ENCODE assay signal across 9 cellular contexts in genomic region chr11:35525501-35526175, GRCh38. TPM values are rescaled to one million over a fixed set of nuclear protein-coding genes. Genes with fewer than 3 reads are reported as not detected.
DNase-seq lines count a peak whose midpoint lies in the region; ATAC-seq and TF ChIP-seq lines count a peak whose summit lies in the region.
"Had no signal": no experiment of that assay in that cellular context is flagged by ENCODE, and none has a peak within 500 bp of the region (broad histone marks: within the 10 kb centered on the region; RNA-seq: fewer than 3 reads in every experiment).

Gene PAMR1, minus strand, starts transcription at chr11:35525616. Its CDS starts 31 bp downstream, at chr11:35525585.

- no peaks in the 10 kb centered on the region for H4K20me1 ChIP-seq in PC-9 (ENCODE audit: insufficient read depth)

- peaks cover 9% of the 10 kb centered on the region; the same call in 1 of the 2 replicates for H3F3A ChIP-seq in PC-9 (ENCODE audit: insufficient read depth, low read depth)

- no peaks in the 10 kb centered on the region for H3K27me3 Mint-ChIP-seq in osteocyte (ENCODE audit: unreplicated experiment)

- H3K4me1 Mint-ChIP-seq in osteocyte (ENCODE audit: unreplicated experiment), result peaks cover 52% of the 10 kb centered on the region

- DNase-seq in PC-9, result peak in 1 of 2 experiments; percentile 52
- DNase-seq in fibroblast of the aortic adventitia (ENCODE audit: low read depth), result peak; percentile 72
- DNase-seq in osteocyte (ENCODE audit: extremely low spot score, unreplicated experiment), result peak; percentile 4
- DNase-seq in UCSD-AML1 (lab: John Stamatoyannopoulos, UW; ENCODE audit: unreplicated experiment), result no peak
- no peak for DNase-seq in T-helper 2 cell

- POLR2A ChIA-PET in PC-9 (lab: Charles Lee; ENCODE audit: unreplicated experiment), result interaction anchor here (0.6 kb wide), 2 partner anchors 20 to 41 kb away, joined by 5 to 7 read pairs; no protein-coding TSS in a partner anchor

- no peaks in the 10 kb centered on the region for H3K9me2 ChIP-seq in PC-9 (ENCODE audit: insufficient read depth)

- ATAC-seq in GM19351 (IDR thresholded peaks at IDR 0.05; ENCODE audit: unreplicated experiment) (peak; percentile 53), HG03159 (IDR thresholded peaks at IDR 0.05; ENCODE audit: unreplicated experiment) (no peak)

- H2AFZ ChIP-seq in PC-9, result 0 out of 2 replicates have a peak within 1 kb of the TSS, but pooled peaks have one; percentile 3

- peaks cover 32% of the 10 kb centered on the region; the same call in 1 of the 2 replicates for H3K27me3 ChIP-seq in PC-9 (ENCODE audit: insufficient read depth, low read depth)

- no peaks in the 10 kb centered on the region for H3K9me3 Mint-ChIP-seq in osteocyte (ENCODE audit: unreplicated experiment)

- H3K36me3 Mint-ChIP-seq in osteocyte (ENCODE audit: unreplicated experiment), result no peaks in the 10 kb centered on the region

- H3K4me3 ChIP-seq in PC-9 (no peak within 1 kb of the TSS), fibroblast of the aortic adventitia (ENCODE audit: low read depth, low read length) (peak within 1 kb of the TSS; percentile 86)

- no peak within 1 kb of the TSS for H3K27ac ChIP-seq in PC-9

- H3K4me3 Mint-ChIP-seq in osteocyte (ENCODE audit: unreplicated experiment), result peak within 1 kb of the TSS; percentile 50

- no peaks in the 10 kb centered on the region for H3K79me2 ChIP-seq in PC-9 (ENCODE audit: low read depth)

- intact Hi-C loops in PC-9 (cut with micrococcal nuclease; ENCODE audit: unreplicated experiment), result no loop called here

- no TSS peak for BruUV-seq in PC-9 (replicated peaks; lab: Mats Ljungman, UMichigan)

- no peaks in the 10 kb centered on the region for H3K36me3 ChIP-seq in PC-9 (ENCODE audit: low read depth)

- no peaks in the 10 kb centered on the region for H3K9me3 ChIP-seq in PC-9 (ENCODE audit: insufficient read depth, low read depth)

- H3K4me1 ChIP-seq in PC-9 (replicated peaks; ENCODE audit: insufficient read depth), result peaks cover 15% of the 10 kb centered on the region

- CTCF ChIA-PET in PC-9 (lab: Charles Lee), result interaction anchor here (1.3 kb wide), 1 partner anchor 41 kb away, joined by 7 read pairs; no protein-coding TSS in a partner anchor

- TF ChIP-seq CTCF in PC-9 (conservative IDR thresholded peaks at IDR 0.05) (no peak), fibroblast of the aortic adventitia (IDR thresholded peaks at IDR 0.05; ENCODE audit: insufficient read depth, low read length) (no peak), osteocyte (IDR thresholded peaks at IDR 0.05) (no peak)

- peak within 1 kb of the TSS; percentile 51 for H3K4me2 ChIP-seq in PC-9

- H3K27ac Mint-ChIP-seq in osteocyte (ENCODE audit: unreplicated experiment), result peak within 1 kb of the TSS; percentile 20

RNA-seq across cellular contexts. Expression of gene PAMR1, which starts in this region (rescaled TPM):
- 1.1 TPM in 2 replicates for total RNA-seq in PC-9 (2021)
- 134 and 278 TPM in 2 replicates for total RNA-seq in fibroblast of the aortic adventitia (ENCODE audit: low replicate concordance)
- total RNA-seq in osteocyte, result 3.8 and 4.4 TPM in 2 replicates
- total RNA-seq: lung microvascular endothelial cell, M059J had no signal

Comparison
In these comparisons a context has a peak if more than half of its experiments do, and no peak if none do; other contexts are left out.
1. RNA of gene PAMR1 (total RNA-seq): 134 to 278 TPM in fibroblast of the aortic adventitia; 3.8 to 4.4 TPM in osteocyte and 1.1 TPM in PC-9; every median in the first group is over 10 times any median in the second.
2. DNase-seq: peak in fibroblast of the aortic adventitia (single experiment) and osteocyte (single experiment); none in UCSD-AML1 (single experiment) and T-helper 2 cell (0 of 5).